In the genomic region with DNA sequence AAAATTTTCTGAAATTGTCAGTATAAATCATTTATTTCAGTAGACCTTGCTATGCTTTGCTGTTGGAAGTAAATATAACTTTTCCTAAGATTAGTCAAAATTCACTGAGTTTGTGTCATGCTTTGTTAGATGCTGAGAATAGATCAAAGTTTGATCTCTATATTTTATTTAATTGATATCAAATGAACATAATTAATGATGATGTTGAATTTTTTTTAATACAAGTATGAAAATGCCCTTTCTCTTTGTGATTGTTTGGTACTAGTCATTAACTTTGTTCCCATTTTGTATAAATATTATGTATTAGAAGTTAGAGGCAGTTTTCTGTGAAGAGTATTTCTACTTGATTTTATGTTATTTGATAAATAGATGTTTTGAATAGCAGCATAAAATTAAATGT, we compare ENCODE assay signal across 22 cellular contexts. TPM values are rescaled to one million over a fixed set of nuclear protein-coding genes. Genes with fewer than 3 reads are reported as not detected.
DNase-seq lines count a peak whose midpoint lies in the region; ATAC-seq, FAIRE-seq and TF ChIP-seq lines count a peak whose summit lies in the region.
"Had no signal": no experiment of that assay in that cellular context is flagged by ENCODE, and none has a peak within 500 bp of the region (broad histone marks: within the 10 kb centered on the region; RNA-seq: fewer than 3 reads in every experiment).

No MANE protein-coding gene starts in this region.

- no peak overlapping the region for H2AFZ ChIP-seq in Loucy (ENCODE audit: low read length)
- H2AFZ ChIP-seq in GM23338 = no peak overlapping the region

- no peaks in the 10 kb centered on the region for H3K9me3 Mint-ChIP-seq in GM23338
- H3K9me3 Mint-ChIP-seq: CD4-positive, alpha-beta T cell; CD8-positive, alpha-beta T cell had no signal

- H4K20me1 ChIP-seq in Loucy (ENCODE audit: insufficient read depth, low read length, poor library complexity, severe bottlenecking) (no peaks in the 10 kb centered on the region), GM23338 (replicated peaks; ENCODE audit: insufficient read depth) (no peaks in the 10 kb centered on the region)
- H4K20me1 ChIP-seq: BLaER1 treated with 17β-estradiol and CSF1 and Interleukin-3, amounts not matched to agents 10 nM and 100 nM had no signal

- H3K4me1 Mint-ChIP-seq in GM23338 = peaks cover 3% of the 10 kb centered on the region; the same call in 1 of the 3 replicates

- H3K9ac ChIP-seq in Loucy (ENCODE audit: low read depth, low read length, poor library complexity, severe bottlenecking) (no peak overlapping the region), kidney (ENCODE audit: low read length in 2 of 2) (no peak overlapping the region)
- H3K9ac ChIP-seq: BLaER1 treated with 17β-estradiol and CSF1 and Interleukin-3, amounts not matched to agents 10 nM and 100 nM had no signal

- H3K9me2 ChIP-seq in Loucy (replicated peaks; ENCODE audit: low read depth, low read length) = no peaks in the 10 kb centered on the region
- no peaks in the 10 kb centered on the region for H3K9me2 ChIP-seq in GM23338 (ENCODE audit: insufficient read depth)

- H3K36me3 Mint-ChIP-seq in GM23338 (ENCODE audit: low read depth) = no peaks in the 10 kb centered on the region

- peaks cover 1% of the 10 kb centered on the region for H3K27me3 Mint-ChIP-seq in GM23338 (ENCODE audit: insufficient read depth, low read depth, poor library complexity)
- H3K27me3 Mint-ChIP-seq: B cell; CD4-positive, alpha-beta T cell had no signal

- H3K27me3 ChIP-seq in Loucy (ENCODE audit: insufficient read depth, low read length, poor library complexity, severe bottlenecking) (no peaks in the 10 kb centered on the region), small intestine (ENCODE audit: control insufficient read depth in 2 of 2, insufficient read depth in 2 of 2, low read length in 2 of 2) (no peaks in the 10 kb centered on the region), GM23338 (ENCODE audit: insufficient read depth) (no peaks in the 10 kb centered on the region)
- H3K27me3 ChIP-seq: BLaER1 treated with 17β-estradiol and CSF1 and Interleukin-3, amounts not matched to agents 10 nM and 100 nM had no signal

- no peaks in the 10 kb centered on the region for H3K9me3 ChIP-seq in Loucy (ENCODE audit: insufficient read depth, low read depth, low read length)
- H3K9me3 ChIP-seq in kidney (ENCODE audit: control insufficient read depth in 1 of 2, low read length in 2 of 2) = no peaks in the 10 kb centered on the region
- H3K9me3 ChIP-seq in small intestine (ENCODE audit: control insufficient read depth, low read depth) = no peaks in the 10 kb centered on the region
- H3K9me3 ChIP-seq: A549; BLaER1 treated with 17β-estradiol and CSF1 and Interleukin-3, amounts not matched to agents 10 nM and 100 nM had no signal

- H3K36me3 ChIP-seq in Loucy (ENCODE audit: insufficient read depth, low read length) (no peaks in the 10 kb centered on the region; the same call in 1 of the 2 replicates), kidney (ENCODE audit: control insufficient read depth in 1 of 2, insufficient read depth in 2 of 2, low read length in 2 of 2) (no peaks in the 10 kb centered on the region), small intestine (ENCODE audit: control insufficient read depth in 2 of 2, insufficient read depth in 2 of 2, low read length in 2 of 2) (no peaks in the 10 kb centered on the region), GM23338 (ENCODE audit: insufficient read depth) (no peaks in the 10 kb centered on the region)

- intact Hi-C loops in kidney (cut with DNase I) = no loop called here

- no peak overlapping the region for H3K4me3 ChIP-seq in Loucy (ENCODE audit: low read length, poor library complexity, severe bottlenecking)
- no peak overlapping the region for H3K4me3 ChIP-seq in kidney (ENCODE audit: low read length in 2 of 2)
- H3K4me3 ChIP-seq in small intestine (ENCODE audit: low read depth in 1 of 2, low read length in 2 of 2) = no peak overlapping the region
- no peak overlapping the region for H3K4me3 ChIP-seq in GM23338
- H3K4me3 ChIP-seq: A549; BLaER1 treated with 17β-estradiol and CSF1 and Interleukin-3, amounts not matched to agents 10 nM and 100 nM had no signal

- FAIRE-seq in endometrium (lab: Jason Lieb, UNC) (peak; percentile 31), kidney (lab: Jason Lieb, UNC) (peak; percentile 84), small intestine (lab: Jason Lieb, UNC) (peak; percentile 44)
- FAIRE-seq: A549, D721Med, GM12891, GM19239 had no signal

- no peak overlapping the region for H3K4me3 Mint-ChIP-seq in GM23338
- H3K4me3 Mint-ChIP-seq: B cell; CD4-positive, alpha-beta T cell; CD8-positive, alpha-beta T cell had no signal

- H3K79me2 ChIP-seq in Loucy (ENCODE audit: insufficient read depth, low read length) = peaks cover 45% of the 10 kb centered on the region; the same call in 1 of the 2 replicates
- peaks cover 44% of the 10 kb centered on the region for H3K79me2 ChIP-seq in GM23338 (replicated peaks; ENCODE audit: insufficient read depth)

- H3K4me1 ChIP-seq in Loucy (ENCODE audit: insufficient read depth, low read length, poor library complexity, severe bottlenecking) (peaks cover 21% of the 10 kb centered on the region), kidney (ENCODE audit: control insufficient read depth in 1 of 2, insufficient read depth in 1 of 2, low read depth in 1 of 2, low read length in 2 of 2) (no peaks in the 10 kb centered on the region), small intestine (ENCODE audit: control insufficient read depth in 2 of 2, insufficient read depth in 1 of 2, low read depth in 1 of 2, low read length in 1 of 2) (no peaks in the 10 kb centered on the region), GM23338 (ENCODE audit: insufficient read depth) (no peaks in the 10 kb centered on the region)
- H3K4me1 ChIP-seq: A549, Caco-2 had no signal

- ATAC-seq in GM23338 = no peak
- ATAC-seq: A549; CD8-positive, alpha-beta T cell had no signal

- no peak overlapping the region for H3K27ac Mint-ChIP-seq in GM23338
- H3K27ac Mint-ChIP-seq: B cell; CD4-positive, alpha-beta T cell; CD8-positive, alpha-beta T cell had no signal

- TF ChIP-seq CTCF in Loucy (conservative IDR thresholded peaks at IDR 0.05; ENCODE audit: low read length) (no peak), kidney (IDR thresholded peaks at IDR 0.05; ENCODE audit: borderline replicate concordance, extremely low read depth, insufficient read depth) (no peak), GM23338 (conservative IDR thresholded peaks at IDR 0.05; ENCODE audit: low read depth in 2 of 2) (no peak)

- no peak for DNase-seq in kidney
- DNase-seq in small intestine = no peak
- no peak for DNase-seq in activated CD4-positive, alpha-beta T cell treated with anti-CD3 and anti-CD28 coated beads, Interleukin-2, amount 50 U/mL, for 4 hours
- no peak for DNase-seq in NCI-H526 (lab: John Stamatoyannopoulos, UW)
- DNase-seq in GM23338 (ENCODE audit: low spot score) = no peak
- DNase-seq: AML-193; Caco-2; Calu3; CD4-positive, alpha-beta T cell; CD8-positive, alpha-beta T cell; DMS79 treated with DMSO at 0.1 percent for 48 hours; GF-D8 had no signal

- H3F3A ChIP-seq in Loucy (ENCODE audit: low read depth) (0 out of 2 replicates have a peak, but pooled peaks cover 2% of the 10 kb centered on the region), GM23338 (replicated peaks; ENCODE audit: low read depth) (no peaks in the 10 kb centered on the region)

- H3K27ac ChIP-seq in kidney (ENCODE audit: low read depth in 2 of 2, low read length in 2 of 2) (no peak overlapping the region), small intestine (ENCODE audit: low read depth in 1 of 2, low read length in 1 of 2) (no peak overlapping the region), GM23338 (ENCODE audit: low read depth) (no peak overlapping the region)
- H3K27ac ChIP-seq: 22Rv1; A549; BLaER1 treated with 17β-estradiol and CSF1 and Interleukin-3, amounts not matched to agents 10 nM and 100 nM; C4-2B had no signal

- peak overlapping the region; percentile 60 for H3K4me2 ChIP-seq in Loucy (ENCODE audit: low read depth, low read length, poor library complexity, severe bottlenecking)
- H3K4me2 ChIP-seq in GM23338 = no peak overlapping the region
- H3K4me2 ChIP-seq: A549; BLaER1 treated with 17β-estradiol and CSF1 and Interleukin-3, amounts not matched to agents 10 nM and 100 nM had no signal

TF ChIP-seq in GM23338, 12 proteins besides CTCF, POLR2A, EP300 and RAD21:
- TF ChIP-seq, protein P1, sequence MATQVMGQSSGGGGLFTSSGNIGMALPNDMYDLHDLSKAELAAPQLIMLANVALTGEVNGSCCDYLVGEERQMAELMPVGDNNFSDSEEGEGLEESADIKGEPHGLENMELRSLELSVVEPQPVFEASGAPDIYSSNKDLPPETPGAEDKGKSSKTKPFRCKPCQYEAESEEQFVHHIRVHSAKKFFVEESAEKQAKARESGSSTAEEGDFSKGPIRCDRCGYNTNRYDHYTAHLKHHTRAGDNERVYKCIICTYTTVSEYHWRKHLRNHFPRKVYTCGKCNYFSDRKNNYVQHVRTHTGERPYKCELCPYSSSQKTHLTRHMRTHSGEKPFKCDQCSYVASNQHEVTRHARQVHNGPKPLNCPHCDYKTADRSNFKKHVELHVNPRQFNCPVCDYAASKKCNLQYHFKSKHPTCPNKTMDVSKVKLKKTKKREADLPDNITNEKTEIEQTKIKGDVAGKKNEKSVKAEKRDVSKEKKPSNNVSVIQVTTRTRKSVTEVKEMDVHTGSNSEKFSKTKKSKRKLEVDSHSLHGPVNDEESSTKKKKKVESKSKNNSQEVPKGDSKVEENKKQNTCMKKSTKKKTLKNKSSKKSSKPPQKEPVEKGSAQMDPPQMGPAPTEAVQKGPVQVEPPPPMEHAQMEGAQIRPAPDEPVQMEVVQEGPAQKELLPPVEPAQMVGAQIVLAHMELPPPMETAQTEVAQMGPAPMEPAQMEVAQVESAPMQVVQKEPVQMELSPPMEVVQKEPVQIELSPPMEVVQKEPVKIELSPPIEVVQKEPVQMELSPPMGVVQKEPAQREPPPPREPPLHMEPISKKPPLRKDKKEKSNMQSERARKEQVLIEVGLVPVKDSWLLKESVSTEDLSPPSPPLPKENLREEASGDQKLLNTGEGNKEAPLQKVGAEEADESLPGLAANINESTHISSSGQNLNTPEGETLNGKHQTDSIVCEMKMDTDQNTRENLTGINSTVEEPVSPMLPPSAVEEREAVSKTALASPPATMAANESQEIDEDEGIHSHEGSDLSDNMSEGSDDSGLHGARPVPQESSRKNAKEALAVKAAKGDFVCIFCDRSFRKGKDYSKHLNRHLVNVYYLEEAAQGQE (IDR thresholded peaks at IDR 0.05; ENCODE audit: unreplicated experiment) = no peak
- no peak for TF ChIP-seq POLR2AphosphoS5 (IDR thresholded peaks at IDR 0.05; ENCODE audit: low read depth)

RNA-seq across cellular contexts. Expression of a gene that starts 45.7 kb away (rescaled TPM):
- 35.7 TPM for total RNA-seq in kidney
- 17.5 TPM for polyA plus RNA-seq in kidney (ENCODE audit: insufficient read depth, low read depth, low replicate concordance)
- 10 to 100 TPM; 12.5 to 13.8 (median 12.8) TPM for polyA plus RNA-seq in small intestine
- 17.0 and 24.7 TPM in 2 replicates for total RNA-seq in GM23338 (2014; rRNA removed; shearing (Covaris generic))
- polyA plus RNA-seq in GM23338 (2016; fragmentation: Nextera tagmentation; extraction: Ambion mirVana) = 40.0 and 48.7 TPM in 2 replicates
